In genomic region chr22:49321477-49322055, GRCh38 we compare ENCODE assay signal across 24 cellular contexts.
DNase-seq lines count a peak whose midpoint lies in the region; ATAC-seq and TF ChIP-seq lines count a peak whose summit lies in the region.
"Had no signal": no experiment of that assay in that cellular context is flagged by ENCODE, and none has a peak within 500 bp of the region (broad histone marks: within the 10 kb centered on the region; RNA-seq: fewer than 3 reads in every experiment).

No MANE protein-coding gene starts in this region.

- no peak for ATAC-seq in HG03521 (IDR thresholded peaks at IDR 0.05; ENCODE audit: unreplicated experiment)
- ATAC-seq: esophagus mucosa; gastroesophageal sphincter; natural killer cell treated with Interleukin-12 subunit alpha and Interleukin-12 subunit beta and Interleukin-15 and Interleukin-18, amount 100 ng/mL, for 72 hours had no signal

- H3K27me3 ChIP-seq in dorsolateral prefrontal cortex = peaks cover 0 to 21% (median 0%) of the 10 kb centered on the region in 45 donors
- H3K27me3 ChIP-seq: uterus had no signal

- H3K4me3 ChIP-seq in dorsolateral prefrontal cortex = peak overlapping the region in 25 of 59 donors; percentile 2 to 41 (median 13)
- H3K4me3 ChIP-seq: gastroesophageal sphincter, prostate gland, uterus had no signal

- peak; percentile 12 for DNase-seq in NCI-H510A treated with DMSO at 0.1 percent for 48 hours (lab: John Stamatoyannopoulos, UW)
- no peak for DNase-seq in NCI-H510A (lab: John Stamatoyannopoulos, UW)
- DNase-seq in AG20443 (ENCODE audit: low spot score) = peak; percentile 4
- peak in 9 of 10 donors; percentile 24 to 77 (median 53) for DNase-seq in dorsolateral prefrontal cortex
- peak; percentile 15 for DNase-seq in occipital lobe (lab: John Stamatoyannopoulos, UW)
- DNase-seq in activated gamma-delta T cell treated with Interleukin-2 at 50 U/mL for 16 hours = no peak
- no peak for DNase-seq in GM13977 (ENCODE audit: low spot score)
- DNase-seq: 8988T; activated CD4-positive, alpha-beta T cell treated with anti-CD3 and anti-CD28 coated beads, Interleukin-2, amount 10 ng/mL, durations not matched to agents 24 days and 14 days; activated T-cell treated with anti-CD3 and anti-CD28 coated beads, Interleukin-2, amount 50 U/mL, for 1 hour; DMS79; effector CD8-positive, alpha-beta T cell; KBM-7; kidney glomerular epithelial cell; mesendoderm; NCI-H1694; NCI-H345; SW 1271; uterus had no signal

- H3K27ac ChIP-seq in dorsolateral prefrontal cortex = no peak overlapping the region
- H3K27ac ChIP-seq: gastroesophageal sphincter, prostate gland, uterus had no signal

- in situ Hi-C loops in GM13977 (cut with MboI; ENCODE audit: low pct_unique_long_range_greater_than_20kb, low sequenced_read_pairs, unreplicated experiment) = no loop called here

- TF ChIP-seq CTCF in dorsolateral prefrontal cortex (IDR thresholded peaks at IDR 0.05 in 54 of 56, conservative IDR thresholded peaks at IDR 0.05 in 2 of 56; ENCODE audit: low read depth in 1 of 56, partially characterized antibody in 56 of 56) (no peak), GM13977 (IDR thresholded peaks at IDR 0.05; ENCODE audit: extremely low read depth, insufficient read depth, missing control alignments) (no peak)

- intact Hi-C loops in dorsolateral prefrontal cortex (cut with DNase I) = no loop called here

Comparison
In these comparisons a context has a peak if more than half of its experiments do, and no peak if none do; other contexts are left out.
1. DNase-seq: peak in NCI-H510A treated with DMSO at 0.1 percent for 48 hours (single experiment), AG20443 (single experiment), dorsolateral prefrontal cortex (9 of 10) and occipital lobe (single experiment); none in NCI-H510A (single experiment), activated gamma-delta T cell treated with Interleukin-2 at 50 U/mL for 16 hours (single experiment) and GM13977 (single experiment).